ENCODE assay signal across 1 cellular context in the genomic region with DNA sequence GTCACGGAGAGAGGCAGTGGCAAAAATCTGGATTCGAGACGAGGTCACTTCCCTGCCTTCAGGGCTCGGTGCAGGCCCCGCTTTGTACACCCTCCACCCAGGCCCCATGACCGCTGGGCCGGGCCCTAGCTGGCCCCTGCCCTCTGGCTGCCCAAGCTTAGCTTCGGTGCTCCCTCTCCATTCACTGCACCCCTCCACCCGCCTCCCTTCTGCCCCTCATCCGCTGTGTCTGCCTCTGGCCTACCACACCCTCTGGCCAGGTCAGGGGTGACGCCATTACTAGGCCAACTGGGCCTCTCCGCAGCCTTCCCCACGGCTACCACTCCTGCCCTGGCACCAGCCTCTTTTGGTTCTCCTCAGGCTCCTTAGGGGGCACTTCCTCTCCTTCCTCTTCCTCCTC.
TF ChIP-seq lines count a peak whose summit lies in the region.

No MANE protein-coding gene starts in this region.

TF ChIP-seq in GM23338, 12 proteins besides CTCF, POLR2A, EP300 and RAD21 (continued from another document):
- no peak for TF ChIP-seq REST (IDR thresholded peaks at IDR 0.05; ENCODE audit: unreplicated experiment)
- no peak for TF ChIP-seq ZNF331 (CRISPR knock-in tag; IDR thresholded peaks at IDR 0.05; ENCODE audit: low read depth)
- TF ChIP-seq CREB1 (CRISPR knock-in tag; IDR thresholded peaks at IDR 0.05; ENCODE audit: low read depth) = no peak
- TF ChIP-seq ZNF114 (CRISPR knock-in tag; IDR thresholded peaks at IDR 0.05) = no peak
- TF ChIP-seq JUNB (IDR thresholded peaks at IDR 0.05; ENCODE audit: unreplicated experiment) = no peak
- no peak for TF ChIP-seq NANOG (IDR thresholded peaks at IDR 0.05; ENCODE audit: borderline replicate concordance)
- TF ChIP-seq EZH2phosphoT487 (IDR thresholded peaks at IDR 0.05; ENCODE audit: unreplicated experiment) = no peak
- TF ChIP-seq STAT1 (IDR thresholded peaks at IDR 0.05; ENCODE audit: unreplicated experiment) = no peak
- no peak for TF ChIP-seq ETS1 (IDR thresholded peaks at IDR 0.05)
- TF ChIP-seq POLR2AphosphoS5 (IDR thresholded peaks at IDR 0.05; ENCODE audit: low read depth) = no peak
